Comparison of ENCODE assay signal across 8 cellular contexts in the genomic region with DNA sequence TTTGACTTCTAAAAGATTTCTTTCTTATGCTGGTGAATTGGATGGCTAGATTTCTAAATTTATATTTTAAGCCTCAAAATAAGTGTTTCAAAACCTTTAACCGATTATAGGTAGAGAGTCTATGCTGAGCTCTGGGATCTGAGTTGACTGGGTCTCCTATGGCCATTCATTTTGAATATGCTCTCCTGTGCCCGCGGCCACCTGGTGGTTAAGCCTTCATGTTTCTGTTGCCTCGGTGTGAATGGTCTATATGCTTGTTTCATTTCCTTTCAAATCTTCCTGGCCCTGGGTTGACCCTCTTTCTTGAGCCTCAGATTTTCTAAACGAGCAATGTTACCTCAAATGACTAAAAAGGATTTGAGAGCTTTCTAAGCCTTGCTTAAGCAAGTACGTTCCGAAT.
DNase-seq lines count a peak whose midpoint lies in the region; ATAC-seq and TF ChIP-seq lines count a peak whose summit lies in the region.

No MANE protein-coding gene starts in this region.

- peak; percentile 60 for DNase-seq in NCI-H146 (lab: John Stamatoyannopoulos, UW)
- DNase-seq in colonic mucosa: peak; percentile 33
- DNase-seq in activated gamma-delta T cell (lab: John Stamatoyannopoulos, UW): no peak
- no peak for DNase-seq in SKM-1 treated with dmso at 0.1 percent for 144 hours (lab: John Stamatoyannopoulos, UW; ENCODE audit: unreplicated experiment)
- DNase-seq in tibial nerve (ENCODE audit: low spot score in 2 of 2): no peak

- H3K9me3 ChIP-seq in colonic mucosa (no peaks in the 10 kb centered on the region), tibial nerve (no peaks in the 10 kb centered on the region)

- no peaks in the 10 kb centered on the region for H3K36me3 ChIP-seq in colonic mucosa
- no peaks in the 10 kb centered on the region for H3K36me3 ChIP-seq in tibial nerve

- 51 to 64% methylated on average over 7 of the region's 7 CpGs for WGBS in tibial nerve, 2 donors

- intact Hi-C loops in colonic mucosa (cut with DNase I): no loop called here

- H3K27me3 ChIP-seq in colonic mucosa (no peaks in the 10 kb centered on the region), tibial nerve (no peaks in the 10 kb centered on the region)

- H3K4me3 ChIP-seq in colonic mucosa (no peak overlapping the region), tibial nerve (no peak overlapping the region)

- no peak for TF ChIP-seq POLR2A in tibial nerve (IDR thresholded peaks at IDR 0.05)

- H3K4me1 ChIP-seq in colonic mucosa (no peaks in the 10 kb centered on the region), tibial nerve (no peaks in the 10 kb centered on the region)

- TF ChIP-seq CTCF in 22Rv1 (IDR thresholded peaks at IDR 0.05) (peak; percentile 51), GM12874 (IDR thresholded peaks at IDR 0.05; ENCODE audit: insufficient read depth, low read depth, low read length) (peak; percentile 23; the same call in 1 of the 2 replicates), colonic mucosa (IDR thresholded peaks at IDR 0.05) (no peak), tibial nerve (IDR thresholded peaks at IDR 0.05) (no peak)

- TF ChIP-seq EP300 in tibial nerve (IDR thresholded peaks at IDR 0.05): no peak

- H3K9ac ChIP-seq in colonic mucosa (ENCODE audit: low read depth in 2 of 2, low read length in 2 of 2): no peak overlapping the region

- no peak for ATAC-seq in HG02642 (IDR thresholded peaks at IDR 0.05; ENCODE audit: poor library complexity, unreplicated experiment)

- H3K27ac ChIP-seq in 22Rv1: no peak overlapping the region
- no peak overlapping the region for H3K27ac ChIP-seq in colonic mucosa
- H3K27ac ChIP-seq in tibial nerve: no peak overlapping the region

Comparison
In these comparisons a context has a peak if more than half of its experiments do, and no peak if none do; other contexts are left out.
1. CTCF ChIP-seq: peak in 22Rv1 (single experiment) and GM12874 (single experiment); none in colonic mucosa (single experiment) and tibial nerve (0 of 5).
2. DNase-seq: peak in NCI-H146 (single experiment) and colonic mucosa (single experiment); none in activated gamma-delta T cell (single experiment), SKM-1 treated with dmso at 0.1 percent for 144 hours (single experiment) and tibial nerve (0 of 2).